In genomic region chr16:5095145-5095845, GRCh38 we compare ENCODE assay signal across 6 cellular contexts. TPM values are rescaled to one million over a fixed set of nuclear protein-coding genes. Genes with fewer than 3 reads are reported as not detected.
"Had no signal": no experiment of that assay in that cellular context is flagged by ENCODE, and none has a peak within 500 bp of the region (broad histone marks: within the 10 kb centered on the region; RNA-seq: fewer than 3 reads in every experiment).

No MANE protein-coding gene starts in this region.

RNA-seq across cellular contexts. Expression of gene C16orf89, which starts 29.5 kb away (rescaled TPM):
- total RNA-seq: activated B cell treated with CpG ODN at 0.5 μM for 24 hours; activated CD8-positive, alpha-beta T cell treated with anti-CD3 and anti-CD28 coated beads, Interleukin-2, amount 10 ng/mL, durations not matched to agents 7 days and 5 days; dermis blood vessel endothelial cell; left lobe of liver; osteocyte; T-helper 17 cell had no signal
